8 cellular contexts compared by ENCODE assay signal in the genomic region with DNA sequence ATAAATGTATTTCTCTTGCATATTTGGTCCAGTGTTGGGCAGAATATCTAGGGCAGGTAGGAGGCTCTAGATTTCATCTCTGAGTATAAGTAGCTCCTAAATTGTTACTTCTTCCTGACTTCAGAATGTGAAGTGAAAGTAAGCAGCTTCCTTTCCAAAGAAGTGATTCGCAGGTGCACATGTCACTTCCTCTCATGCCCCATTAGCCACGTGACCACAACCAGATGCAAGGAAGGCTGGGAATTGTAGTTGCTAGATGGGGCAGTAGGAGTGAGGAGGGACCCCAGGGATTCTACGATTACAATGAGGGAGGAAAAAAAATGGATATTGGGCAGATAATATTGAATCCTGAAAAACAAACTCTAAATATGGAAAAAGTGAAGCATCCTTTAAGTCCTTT.
DNase-seq lines count a peak whose midpoint lies in the region; ATAC-seq and TF ChIP-seq lines count a peak whose summit lies in the region.

No MANE protein-coding gene starts in this region.

- H3K36me3 Mint-ChIP-seq in CD8-positive, alpha-beta T cell = no peaks in the 10 kb centered on the region

- no peak overlapping the region for H3K4me3 ChIP-seq in CD8-positive, alpha-beta T cell (ENCODE audit: low read depth, low read length)
- peak overlapping the region; percentile 23; the same call in 1 of the 2 replicates for H3K4me3 ChIP-seq in MM.1S (ENCODE audit: low read length)

- ATAC-seq in CD8-positive, alpha-beta T cell = peak; percentile 59
- peak; percentile 81 for ATAC-seq in GM21423 (IDR thresholded peaks at IDR 0.05; ENCODE audit: unreplicated experiment)
- ATAC-seq in GM18517 (IDR thresholded peaks at IDR 0.05; ENCODE audit: unreplicated experiment) = no peak
- no peak for ATAC-seq in HG02970 (IDR thresholded peaks at IDR 0.05; ENCODE audit: low FRiP score, unreplicated experiment)

- H3K4me1 Mint-ChIP-seq in CD8-positive, alpha-beta T cell (ENCODE audit: low read depth) = peaks cover 7% of the 10 kb centered on the region

- POLR2A ChIA-PET in CD8-positive, alpha-beta T cell (lab: Charles Lee) = interaction anchor here (0.5 kb wide), 1 partner anchor 1106 kb away, joined by 3 read pairs; no protein-coding TSS in a partner anchor

- no peaks in the 10 kb centered on the region for H3K27me3 ChIP-seq in CD8-positive, alpha-beta T cell (ENCODE audit: insufficient read depth, low read length)
- no peaks in the 10 kb centered on the region for H3K27me3 ChIP-seq in MM.1S (replicated peaks; ENCODE audit: insufficient read depth, low read length)

- peak overlapping the region; percentile 26 for H3K4me3 Mint-ChIP-seq in CD8-positive, alpha-beta T cell

- H3K9me3 Mint-ChIP-seq in CD8-positive, alpha-beta T cell = peaks cover 2% of the 10 kb centered on the region

- H4K20me1 ChIP-seq in MM.1S (ENCODE audit: insufficient read depth, low read length) = no peaks in the 10 kb centered on the region

- H3K36me3 ChIP-seq in CD8-positive, alpha-beta T cell (ENCODE audit: insufficient read depth, low read length) = no peaks in the 10 kb centered on the region
- no peaks in the 10 kb centered on the region for H3K36me3 ChIP-seq in MM.1S (replicated peaks; ENCODE audit: insufficient read depth, low read length)

- no peaks in the 10 kb centered on the region for H3K9me2 ChIP-seq in MM.1S (replicated peaks; ENCODE audit: insufficient read depth, low read length)

- H3F3A ChIP-seq in MM.1S (ENCODE audit: insufficient read depth, low read length) = no peaks in the 10 kb centered on the region

- H3K27ac ChIP-seq in CD8-positive, alpha-beta T cell (ENCODE audit: low read depth, low read length) = no peak overlapping the region
- H3K27ac ChIP-seq in MM.1S (ENCODE audit: low read length) = no peak overlapping the region

- DNase-seq in CD8-positive, alpha-beta T cell = peak in 2 of 7 experiments; percentile 0 to 24
- DNase-seq in MM.1S (peak; percentile 89), astrocyte of the hippocampus (ENCODE audit: low read depth, low spot score) (peak; percentile 5)
- DNase-seq in stimulated activated CD4-positive, alpha-beta T cell treated with anti-CD3 and anti-CD28 coated beads, TNF-alpha, amount 100 ng/mL, for 48 hours (ENCODE audit: low read depth in 3 of 3) = peak in 2 of 3 donors; percentile 5
- DNase-seq in activated CD8-positive, alpha-beta memory T cell treated with anti-CD3 and anti-CD28 coated beads, Interleukin-2, amount 50 U/mL, for 48 hours = no peak

- peak overlapping the region; percentile 72 for H2AFZ ChIP-seq in MM.1S (ENCODE audit: low read length)

- peak overlapping the region; percentile 32; the same call in 1 of the 2 replicates for H3K4me2 ChIP-seq in MM.1S (ENCODE audit: low read depth, low read length)

- intact Hi-C loops in CD8-positive, alpha-beta T cell (cut with DNase I, micrococcal nuclease) = no loop called here

- no peak for TF ChIP-seq CTCF in CD8-positive, alpha-beta T cell (IDR thresholded peaks at IDR 0.05)
- no peak for TF ChIP-seq CTCF in MM.1S (IDR thresholded peaks at IDR 0.05; ENCODE audit: low read length)

- H3K27ac Mint-ChIP-seq in CD8-positive, alpha-beta T cell = peak overlapping the region; percentile 66

- no peaks in the 10 kb centered on the region for H3K27me3 Mint-ChIP-seq in CD8-positive, alpha-beta T cell (ENCODE audit: low read depth)

- CTCF ChIA-PET in CD8-positive, alpha-beta T cell (lab: Charles Lee) = interaction anchor here (0.6 kb wide), 1 partner anchor 28 kb away, joined by 3 read pairs; no protein-coding TSS in a partner anchor

- no peak overlapping the region for H3K9ac ChIP-seq in MM.1S (ENCODE audit: low read length)

- H3K9me3 ChIP-seq in CD8-positive, alpha-beta T cell (ENCODE audit: low read length) = no peaks in the 10 kb centered on the region
- no peaks in the 10 kb centered on the region for H3K9me3 ChIP-seq in MM.1S (replicated peaks; ENCODE audit: insufficient read depth, low read length)

- H3K79me2 ChIP-seq in MM.1S (ENCODE audit: low read length) = no peaks in the 10 kb centered on the region

- H3K4me1 ChIP-seq in CD8-positive, alpha-beta T cell (ENCODE audit: insufficient read depth, low read length) = no peaks in the 10 kb centered on the region
- H3K4me1 ChIP-seq in MM.1S (ENCODE audit: low read length) = no peaks in the 10 kb centered on the region

Comparison
In these comparisons a context has a peak if more than half of its experiments do, and no peak if none do; other contexts are left out.
1. ATAC-seq: peak in CD8-positive, alpha-beta T cell (single experiment) and GM21423 (single experiment); none in GM18517 (single experiment) and HG02970 (single experiment).